ENCODE assay signal across 13 cellular contexts in the genomic region with DNA sequence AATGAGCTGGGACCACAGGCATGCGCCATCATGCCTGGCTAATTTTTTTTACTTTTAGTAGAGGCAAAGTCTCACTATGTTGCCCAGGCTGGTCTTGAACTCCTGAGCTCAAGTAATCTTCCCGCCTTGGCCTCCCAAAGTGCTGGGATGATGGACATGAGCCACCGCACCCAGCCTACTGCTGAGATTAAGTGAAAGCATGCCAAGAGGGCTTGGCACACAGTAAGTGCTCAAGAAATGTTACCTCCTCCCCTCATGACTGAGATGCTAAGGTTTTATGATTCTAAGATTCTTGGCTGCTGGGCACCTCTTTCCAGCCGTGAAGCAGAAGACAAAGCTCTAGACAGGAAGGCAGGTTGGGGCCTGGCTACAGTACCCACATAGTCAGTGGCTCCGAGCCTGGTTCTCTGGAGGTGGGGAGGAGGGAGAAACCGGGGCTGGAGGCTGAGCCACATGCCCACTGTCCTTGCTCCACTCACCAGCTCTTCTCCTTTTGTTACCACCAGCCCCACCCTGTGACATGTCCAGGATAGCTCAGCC. TPM values are rescaled to one million over a fixed set of nuclear protein-coding genes. Genes with fewer than 3 reads are reported as not detected.
DNase-seq lines count a peak whose midpoint lies in the region; ATAC-seq, FAIRE-seq and TF ChIP-seq lines count a peak whose summit lies in the region.
"Had no signal": no experiment of that assay in that cellular context is flagged by ENCODE, and none has a peak within 500 bp of the region (broad histone marks: within the 10 kb centered on the region; RNA-seq: fewer than 3 reads in every experiment).

No MANE protein-coding gene starts in this region.

- H3K4me1 ChIP-seq in cardiac muscle cell (ENCODE audit: low read depth) = peaks cover 50% of the 10 kb centered on the region
- peaks cover 39% of the 10 kb centered on the region for H3K4me1 ChIP-seq in endothelial cell of umbilical vein (ENCODE audit: control insufficient read depth, extremely low read depth, insufficient read depth, low read length)
- peaks cover 92% of the 10 kb centered on the region for H3K4me1 ChIP-seq in upper lobe of right lung

- no peak overlapping the region for H3K4me3 Mint-ChIP-seq in naive B cell
- no peak overlapping the region for H3K4me3 Mint-ChIP-seq in activated CD8-positive, alpha-beta T cell treated with anti-CD3 and anti-CD28 coated beads, Interleukin-2, amount 10 ng/mL, durations not matched to agents 7 days and 5 days
- H3K4me3 Mint-ChIP-seq: activated naive CD8-positive, alpha-beta T cell; stimulated activated effector memory CD8-positive, alpha-beta T cell treated with anti-CD3 and anti-CD28 coated beads, Interleukin-12 subunit alpha, Interleukin-12 subunit beta, amount 100 ng/mL, for 72 hours had no signal

- no peaks in the 10 kb centered on the region for H3K27me3 ChIP-seq in cardiac muscle cell
- no peaks in the 10 kb centered on the region for H3K27me3 ChIP-seq in endothelial cell of umbilical vein (ENCODE audit: control insufficient read depth in 2 of 2, insufficient read depth in 2 of 2, low read length in 2 of 2)
- H3K27me3 ChIP-seq in upper lobe of right lung = no peaks in the 10 kb centered on the region

- H3K9me1 ChIP-seq in endothelial cell of umbilical vein (replicated peaks; ENCODE audit: control insufficient read depth, extremely low read depth, insufficient read depth, low read length) = no peaks in the 10 kb centered on the region

- H3K27ac Mint-ChIP-seq in naive B cell = peak overlapping the region in 4 of 6 donors; percentile 27 to 97 (median 50)
- H3K27ac Mint-ChIP-seq in activated CD8-positive, alpha-beta T cell treated with anti-CD3 and anti-CD28 coated beads, Interleukin-2, amount 10 ng/mL, durations not matched to agents 7 days and 5 days = no peak overlapping the region
- H3K27ac Mint-ChIP-seq: activated naive CD8-positive, alpha-beta T cell had no signal

- peaks cover 19 to 21% (median 21%) of the 10 kb centered on the region in 3 donors for H3K4me1 Mint-ChIP-seq in naive B cell
- H3K4me1 Mint-ChIP-seq in activated CD8-positive, alpha-beta T cell treated with anti-CD3 and anti-CD28 coated beads, Interleukin-2, amount 10 ng/mL, durations not matched to agents 7 days and 5 days (ENCODE audit: low read depth) = peaks cover 18% of the 10 kb centered on the region
- H3K4me1 Mint-ChIP-seq: stimulated activated effector memory CD8-positive, alpha-beta T cell treated with anti-CD3 and anti-CD28 coated beads, Interleukin-12 subunit alpha, Interleukin-12 subunit beta, amount 100 ng/mL, for 72 hours had no signal

- POLR2A ChIA-PET in endothelial cell of umbilical vein (lab: Charles Lee) = no interaction called here
- POLR2A ChIA-PET in activated CD8-positive, alpha-beta T cell treated with anti-CD3 and anti-CD28 coated beads, Interleukin-2, amount 10 ng/mL, durations not matched to agents 7 days and 5 days (lab: Charles Lee) = no interaction called here

- ATAC-seq in Right ventricle myocardium inferior (no peak), naive B cell (ENCODE audit: low read depth in 2 of 2) (no peak), upper lobe of right lung (peak; percentile 31)
- no peak for ATAC-seq in activated CD8-positive, alpha-beta T cell treated with anti-CD3 and anti-CD28 coated beads, Interleukin-2, amount 10 ng/mL, durations not matched to agents 7 days and 5 days
- ATAC-seq: stimulated activated effector memory CD8-positive, alpha-beta T cell treated with anti-CD3 and anti-CD28 coated beads, Interleukin-12 subunit alpha, Interleukin-12 subunit beta, amount 100 ng/mL, for 72 hours had no signal

- no peak for FAIRE-seq in endothelial cell of umbilical vein (lab: Jason Lieb, UNC)

- H3K4me3 ChIP-seq in cardiac muscle cell = no peak overlapping the region
- no peak overlapping the region for H3K4me3 ChIP-seq in endothelial cell of umbilical vein (replicated peaks in 1 of 3; ENCODE audit: insufficient read depth in 1 of 3, low read depth in 1 of 3, low read length in 3 of 3)
- no peak overlapping the region for H3K4me3 ChIP-seq in upper lobe of right lung

- DNase-seq in cardiac muscle cell (ENCODE audit: low read depth in 1 of 2, low spot score in 1 of 2) = peak in 1 of 2 donors; percentile 74
- no peak for DNase-seq in Right ventricle myocardium inferior (ENCODE audit: missing footprints)
- peak; percentile 48 for DNase-seq in endothelial cell of umbilical vein (ENCODE audit: low read depth, low spot score)
- DNase-seq in naive B cell = no peak
- DNase-seq in upper lobe of right lung = no peak
- no peak for DNase-seq in activated CD8-positive, alpha-beta T cell treated with anti-CD3 and anti-CD28 coated beads, Interleukin-2, amount 10 ng/mL, durations not matched to agents 7 days and 5 days
- DNase-seq in GM03348 (ENCODE audit: low spot score) = no peak
- DNase-seq in NCI-H524 treated with DMSO at 0.1 percent for 48 hours (lab: John Stamatoyannopoulos, UW) = no peak
- DNase-seq: ACHN; activated CD4-positive, alpha-beta T cell treated with anti-CD3 and anti-CD28 coated beads, Interleukin-2, amount 50 U/mL, for 4 hours had no signal

- TF ChIP-seq CTCF in cardiac muscle cell (IDR thresholded peaks at IDR 0.05; ENCODE audit: low read depth, low read length) (no peak), endothelial cell of umbilical vein (IDR thresholded peaks at IDR 0.05; ENCODE audit: extremely low read depth in 1 of 2, insufficient read depth in 1 of 2, low read depth in 1 of 2, low read length in 2 of 2) (no peak), upper lobe of right lung (IDR thresholded peaks at IDR 0.05) (no peak)

- no peak overlapping the region for H2AFZ ChIP-seq in endothelial cell of umbilical vein (ENCODE audit: low read depth, low read length)

- H3K36me3 ChIP-seq in cardiac muscle cell (no peaks in the 10 kb centered on the region), endothelial cell of umbilical vein (ENCODE audit: control insufficient read depth in 2 of 2, extremely low read depth in 1 of 2, insufficient read depth in 2 of 2, low read length in 2 of 2) (peaks cover 0 to 7% of the 10 kb centered on the region in 2 experiments), upper lobe of right lung (no peaks in the 10 kb centered on the region)

- H3K27me3 Mint-ChIP-seq in naive B cell = peaks cover 15 to 26% (median 21%) of the 10 kb centered on the region in 3 donors
- no peaks in the 10 kb centered on the region for H3K27me3 Mint-ChIP-seq in activated CD8-positive, alpha-beta T cell treated with anti-CD3 and anti-CD28 coated beads, Interleukin-2, amount 10 ng/mL, durations not matched to agents 7 days and 5 days (ENCODE audit: low read depth)
- H3K27me3 Mint-ChIP-seq: activated naive CD8-positive, alpha-beta T cell had no signal

- H3K36me3 Mint-ChIP-seq in naive B cell = no peaks in the 10 kb centered on the region
- no peaks in the 10 kb centered on the region for H3K36me3 Mint-ChIP-seq in activated CD8-positive, alpha-beta T cell treated with anti-CD3 and anti-CD28 coated beads, Interleukin-2, amount 10 ng/mL, durations not matched to agents 7 days and 5 days (ENCODE audit: low read depth)
- H3K36me3 Mint-ChIP-seq: activated naive CD8-positive, alpha-beta T cell; stimulated activated effector memory CD8-positive, alpha-beta T cell treated with anti-CD3 and anti-CD28 coated beads, Interleukin-12 subunit alpha, Interleukin-12 subunit beta, amount 100 ng/mL, for 72 hours had no signal

- BruUV-seq in endothelial cell of umbilical vein (replicated peaks; lab: Mats Ljungman, UMichigan) = no TSS peak

- dilution Hi-C loops in endothelial cell of umbilical vein (cut with MboI; ENCODE audit: extremely low pct_ligation_motif_present, low sequenced_read_pairs) = no loop called here

- H3K9me3 Mint-ChIP-seq in naive B cell = no peaks in the 10 kb centered on the region
- H3K9me3 Mint-ChIP-seq in activated CD8-positive, alpha-beta T cell treated with anti-CD3 and anti-CD28 coated beads, Interleukin-2, amount 10 ng/mL, durations not matched to agents 7 days and 5 days (ENCODE audit: insufficient read depth) = no peaks in the 10 kb centered on the region
- H3K9me3 Mint-ChIP-seq: stimulated activated effector memory CD8-positive, alpha-beta T cell treated with anti-CD3 and anti-CD28 coated beads, Interleukin-12 subunit alpha, Interleukin-12 subunit beta, amount 100 ng/mL, for 72 hours had no signal

- H3K79me2 ChIP-seq in endothelial cell of umbilical vein (ENCODE audit: control insufficient read depth, insufficient read depth, low read length) = peaks cover 10% of the 10 kb centered on the region

- H3K9ac ChIP-seq in endothelial cell of umbilical vein (replicated peaks; ENCODE audit: extremely low read depth, insufficient read depth, low read length) = peak overlapping the region; percentile 30

- H3K9me3 ChIP-seq in cardiac muscle cell (ENCODE audit: low read depth) (no peaks in the 10 kb centered on the region), endothelial cell of umbilical vein (replicated peaks; ENCODE audit: control insufficient read depth, insufficient read depth, low read length) (no peaks in the 10 kb centered on the region), upper lobe of right lung (no peaks in the 10 kb centered on the region)

- peak overlapping the region; percentile 87 for H3K27ac ChIP-seq in cardiac muscle cell
- H3K27ac ChIP-seq in endothelial cell of umbilical vein (ENCODE audit: insufficient read depth, low read depth, low read length) = peak overlapping the region; percentile 90
- peak overlapping the region; percentile 63 for H3K27ac ChIP-seq in upper lobe of right lung

- no peaks in the 10 kb centered on the region for H4K20me1 ChIP-seq in endothelial cell of umbilical vein (replicated peaks; ENCODE audit: control insufficient read depth, extremely low read depth, insufficient read depth, low read length)

- no peak overlapping the region for H3K4me2 ChIP-seq in endothelial cell of umbilical vein (ENCODE audit: insufficient read depth, low read length)

- TF ChIP-seq POLR2A in endothelial cell of umbilical vein (IDR thresholded peaks at IDR 0.05; ENCODE audit: low read depth, low read length) = no peak

- CTCF ChIA-PET in endothelial cell of umbilical vein (lab: Charles Lee) = interaction anchor here (0.8 to 5.7 kb wide), 5 partner anchors 8 to 73 kb away, joined by 3 to 57 read pairs (median 3); a partner anchor contains a TSS
- CTCF ChIA-PET in activated CD8-positive, alpha-beta T cell treated with anti-CD3 and anti-CD28 coated beads, Interleukin-2, amount 10 ng/mL, durations not matched to agents 7 days and 5 days (lab: Charles Lee) = interaction anchor here (0.8 to 3.0 kb wide), 4 partner anchors 14 to 146 kb away, joined by 3 to 13 read pairs (median 5); a partner anchor contains a TSS

- intact Hi-C loops in Right ventricle myocardium inferior (cut with DNase I) = no loop called here
- intact Hi-C loops in endothelial cell of umbilical vein (cut with micrococcal nuclease) = loop anchor here (1.0 kb wide), 1 partner anchor 8 kb away; no protein-coding TSS in a partner anchor
- intact Hi-C loops in upper lobe of right lung (cut with DNase I) = no loop called here

RNA-seq across cellular contexts. Expression of a gene that starts 12.8 kb away (rescaled TPM):
- total RNA-seq in cardiac muscle cell (37.2 and 60.3 TPM in 2 replicates), Right ventricle myocardium inferior (57.1 TPM), endothelial cell of umbilical vein (80.6 and 89.9 TPM in 2 replicates), upper lobe of right lung (74.5 TPM)
- polyA plus RNA-seq in cardiac muscle cell (26.5 and 33.5 TPM in 2 replicates), endothelial cell of umbilical vein (74.9 and 94.3 TPM in 2 replicates), naive B cell (ENCODE audit: low read depth in 6 of 6) (not detected)
- polyA plus RNA-seq in endothelial cell of umbilical vein (2011; cell fraction: cytosol; rRNA removed) = 26.1 and 38.1 TPM in 2 replicates
- polyA plus RNA-seq in endothelial cell of umbilical vein (2011; cell fraction: nucleus; rRNA removed) = 278 and 342 TPM in 2 replicates
- 32.1 and 52.1 TPM in 2 replicates for polyA plus RNA-seq in endothelial cell of umbilical vein (2012)
- 123 and 158 TPM in 2 replicates for polyA minus RNA-seq in endothelial cell of umbilical vein
- 22.0 TPM for polyA minus RNA-seq in endothelial cell of umbilical vein (2011; cell fraction: cytosol; rRNA and poly(A)+ RNA removed)
- polyA minus RNA-seq in endothelial cell of umbilical vein (2011; cell fraction: nucleus; rRNA and poly(A)+ RNA removed) = 126 and 169 TPM in 2 replicates
- total RNA-seq in activated CD8-positive, alpha-beta T cell treated with anti-CD3 and anti-CD28 coated beads, Interleukin-2, amount 10 ng/mL, durations not matched to agents 7 days and 5 days = under 1 TPM in 1 of 2 experiments, not detected in 1; 0.18 TPM

RNA-seq across cellular contexts. Expression of a gene that starts 48.7 kb away (rescaled TPM):
- total RNA-seq in cardiac muscle cell (0.07 and 0.39 TPM in 2 replicates), Right ventricle myocardium inferior (2.8 TPM), endothelial cell of umbilical vein (0.30 TPM in 1 of 2 replicates, not detected in the other), upper lobe of right lung (3.2 TPM)
- polyA plus RNA-seq in cardiac muscle cell (not detected in 2 replicates), endothelial cell of umbilical vein (0.47 and 0.54 TPM in 2 replicates), naive B cell (ENCODE audit: low read depth in 6 of 6) (not detected)
- polyA plus RNA-seq in endothelial cell of umbilical vein (2011; cell fraction: cytosol; rRNA removed) = 0.34 and 0.40 TPM in 2 replicates
- 0.08 and 0.26 TPM in 2 replicates for polyA plus RNA-seq in endothelial cell of umbilical vein (2011; cell fraction: nucleus; rRNA removed)
- 0.27 and 0.31 TPM in 2 replicates for polyA plus RNA-seq in endothelial cell of umbilical vein (2012)
- polyA minus RNA-seq in endothelial cell of umbilical vein = 0.13 and 0.24 TPM in 2 replicates
- 3.1 TPM for polyA minus RNA-seq in endothelial cell of umbilical vein (2011; cell fraction: cytosol; rRNA and poly(A)+ RNA removed)
- polyA minus RNA-seq in endothelial cell of umbilical vein (2011; cell fraction: nucleus; rRNA and poly(A)+ RNA removed) = 0.63 TPM in 1 of 2 replicates, not detected in the other
- total RNA-seq in activated CD8-positive, alpha-beta T cell treated with anti-CD3 and anti-CD28 coated beads, Interleukin-2, amount 10 ng/mL, durations not matched to agents 7 days and 5 days = not detected
- total RNA-seq: SK-MEL-5 had no signal

RNA-seq across cellular contexts. Expression of a gene that starts 55.3 kb away (rescaled TPM):
- total RNA-seq in cardiac muscle cell (10.4 and 18.7 TPM in 2 replicates), Right ventricle myocardium inferior (2.3 TPM), endothelial cell of umbilical vein (12.6 and 13.1 TPM in 2 replicates), upper lobe of right lung (11.7 TPM)
- polyA plus RNA-seq in cardiac muscle cell (9.3 and 14.8 TPM in 2 replicates), endothelial cell of umbilical vein (6.7 and 8.2 TPM in 2 replicates), naive B cell (ENCODE audit: low read depth in 6 of 6) (10 to 100 TPM; 16.3 to 35.1 (median 21.2) TPM)
- 4.0 and 5.0 TPM in 2 replicates for polyA plus RNA-seq in endothelial cell of umbilical vein (2011; cell fraction: cytosol; rRNA removed)
- polyA plus RNA-seq in endothelial cell of umbilical vein (2011; cell fraction: nucleus; rRNA removed) = 20.8 and 21.9 TPM in 2 replicates
- 6.5 and 8.8 TPM in 2 replicates for polyA plus RNA-seq in endothelial cell of umbilical vein (2012)
- polyA minus RNA-seq in endothelial cell of umbilical vein = 6.7 and 6.8 TPM in 2 replicates
- polyA minus RNA-seq in endothelial cell of umbilical vein (2011; cell fraction: cytosol; rRNA and poly(A)+ RNA removed) = 8.7 TPM
- 9.9 and 12.0 TPM in 2 replicates for polyA minus RNA-seq in endothelial cell of umbilical vein (2011; cell fraction: nucleus; rRNA and poly(A)+ RNA removed)
- total RNA-seq in activated CD8-positive, alpha-beta T cell treated with anti-CD3 and anti-CD28 coated beads, Interleukin-2, amount 10 ng/mL, durations not matched to agents 7 days and 5 days = 10 to 100 TPM; 28.6 to 33.2 TPM

Comparison
In these comparisons a context has a peak if more than half of its experiments do, and no peak if none do; other contexts are left out.
1. RNA of a gene that starts 12.8 kb away (total RNA-seq): 80.6 to 89.9 TPM in endothelial cell of umbilical vein, 74.5 TPM in upper lobe of right lung (single experiment), 37.2 to 60.3 TPM in cardiac muscle cell and 57.1 TPM in Right ventricle myocardium inferior (single experiment); 0.18 TPM in activated CD8-positive, alpha-beta T cell treated with anti-CD3 and anti-CD28 coated beads, Interleukin-2, amount 10 ng/mL, durations not matched to agents 7 days and 5 days; every median in the first group is over 10 times any median in the second.
2. Peak in every context shown above with its lines, with median percentiles within 50 percentile points of each other: H3K27ac ChIP-seq.